In genomic region chr3:195438371-195438770, GRCh38 we compare ENCODE assay signal across 16 cellular contexts. TPM values are rescaled to one million over a fixed set of nuclear protein-coding genes. Genes with fewer than 3 reads are reported as not detected.
DNase-seq lines count a peak whose midpoint lies in the region; ATAC-seq, FAIRE-seq and TF ChIP-seq lines count a peak whose summit lies in the region.
"Had no signal": no experiment of that assay in that cellular context is flagged by ENCODE, and none has a peak within 500 bp of the region (broad histone marks: within the 10 kb centered on the region; RNA-seq: fewer than 3 reads in every experiment).

No MANE protein-coding gene starts in this region.

- H2AK5ac ChIP-seq in mesendoderm (ENCODE audit: low read length), result no peak overlapping the region

- TF ChIP-seq POLR2A in gastroesophageal sphincter (IDR thresholded peaks at IDR 0.05), result no peak

- H3K56ac ChIP-seq in mesendoderm (ENCODE audit: low read length), result no peak overlapping the region

- H3K27ac ChIP-seq in mesendoderm (ENCODE audit: low read depth, low read length) (no peak overlapping the region), gastroesophageal sphincter (no peak overlapping the region)
- H3K27ac ChIP-seq: C4-2B had no signal

- H3K9me3 ChIP-seq in gastroesophageal sphincter, result no peaks in the 10 kb centered on the region

- DNase-seq in NCI-H146 (lab: John Stamatoyannopoulos, UW) (peak; percentile 15), NCI-H146 treated with DMSO at 0.1 percent for 48 hours (lab: John Stamatoyannopoulos, UW; ENCODE audit: unreplicated experiment) (no peak), M059J (ENCODE audit: low read depth) (peak; percentile 29), bronchial epithelial cell (ENCODE audit: low read depth) (peak; percentile 78), mesendoderm (peak; percentile 6), SW480 (ENCODE audit: low spot score) (no peak), T-helper 1 cell (no peak)
- DNase-seq: COR-L47, DND-41, GF-D8, NCI-H1092, NCI-H187, NCI-H524, T-cell had no signal

- H3K4ac ChIP-seq in mesendoderm (ENCODE audit: low read depth, low read length), result no peak overlapping the region

- no peaks in the 10 kb centered on the region for H3K27me3 ChIP-seq in bronchial epithelial cell (ENCODE audit: control insufficient read depth, insufficient read depth, low read length)
- no peaks in the 10 kb centered on the region for H3K27me3 ChIP-seq in mesendoderm (ENCODE audit: insufficient read depth, low read length, poor library complexity)
- H3K27me3 ChIP-seq in gastroesophageal sphincter, result no peaks in the 10 kb centered on the region

- peaks cover 17% of the 10 kb centered on the region for H3K79me1 ChIP-seq in mesendoderm (ENCODE audit: low read length)

- WGBS in mesendoderm (ENCODE audit: extremely low coverage, insufficient coverage, low lambda C conversion rate), result no CpG with 5 or more reads among the region's 2 CpGs
- WGBS in gastroesophageal sphincter (ENCODE audit: low coverage in 1 of 2), 2 donors, result 83 to 95% methylated on average over 2 of the region's 2 CpGs

- no peak overlapping the region for H2BK120ac ChIP-seq in mesendoderm (ENCODE audit: low read depth, low read length)

- no peak overlapping the region for H3K4me3 ChIP-seq in bronchial epithelial cell (ENCODE audit: low read depth, low read length)
- no peak overlapping the region for H3K4me3 ChIP-seq in mesendoderm (ENCODE audit: low read length)
- no peak overlapping the region for H3K4me3 ChIP-seq in gastroesophageal sphincter

- no peak overlapping the region for H4K8ac ChIP-seq in mesendoderm (ENCODE audit: low read depth, low read length)

- no peak for ATAC-seq in gastroesophageal sphincter
- ATAC-seq: T-cell had no signal

- peaks cover 2% of the 10 kb centered on the region for H3K4me1 ChIP-seq in mesendoderm (ENCODE audit: control insufficient read depth, low read depth, low read length)
- peaks cover 0 to 35% (median 5%) of the 10 kb centered on the region in 3 donors for H3K4me1 ChIP-seq in gastroesophageal sphincter

- H3K36me3 ChIP-seq in bronchial epithelial cell (ENCODE audit: control insufficient read depth, insufficient read depth, low read length) (no peaks in the 10 kb centered on the region), mesendoderm (ENCODE audit: control insufficient read depth, insufficient read depth, low read length) (no peaks in the 10 kb centered on the region), gastroesophageal sphincter (no peaks in the 10 kb centered on the region)

- TF ChIP-seq CTCF in bronchial epithelial cell (IDR thresholded peaks at IDR 0.05; ENCODE audit: insufficient read depth, low read length, severe bottlenecking) (no peak), gastroesophageal sphincter (IDR thresholded peaks at IDR 0.05) (no peak)

- no peak for FAIRE-seq in bronchial epithelial cell (lab: Jason Lieb, UNC)

- no peak overlapping the region for H2BK15ac ChIP-seq in mesendoderm (replicated peaks; ENCODE audit: low read depth)

- peaks cover 29% of the 10 kb centered on the region for H3K79me2 ChIP-seq in mesendoderm (ENCODE audit: control insufficient read depth, insufficient read depth, low read length)

- H3K23ac ChIP-seq in mesendoderm (ENCODE audit: low read length), result no peak overlapping the region

- H2BK5ac ChIP-seq in mesendoderm (ENCODE audit: low read length), result no peak overlapping the region

- no peak overlapping the region for H3K18ac ChIP-seq in mesendoderm (ENCODE audit: low read length)

- H3K9ac ChIP-seq in mesendoderm (ENCODE audit: low read length), result no peak overlapping the region

- no peak overlapping the region for H4K5ac ChIP-seq in mesendoderm (ENCODE audit: low read length)

- no peak for TF ChIP-seq EP300 in gastroesophageal sphincter (IDR thresholded peaks at IDR 0.05)

- no peak overlapping the region for H3K4me2 ChIP-seq in mesendoderm (ENCODE audit: low read length)

RNA-seq across cellular contexts. Expression of gene ACAP2, which starts 4.4 kb away (rescaled TPM):
- total RNA-seq in M059J (2014; rRNA removed; shearing (Covaris generic)), result 25.5 and 35.3 TPM in 2 replicates
- total RNA-seq in bronchial epithelial cell, result 51.9 and 98.7 TPM in 2 replicates
- polyA plus RNA-seq in mesendoderm (2013, experiment 1 of 2), result 16.9 TPM
- 16.7 TPM for polyA plus RNA-seq in mesendoderm (2013, experiment 2 of 2)
- 10 to 100 TPM; 38.3 to 66.0 (median 49.2) TPM for total RNA-seq in gastroesophageal sphincter

Comparison
In these comparisons a context has a peak if more than half of its experiments do, and no peak if none do; other contexts are left out.
1. DNase-seq: peak in NCI-H146 (single experiment), M059J (single experiment), bronchial epithelial cell (single experiment) and mesendoderm (single experiment); none in NCI-H146 treated with DMSO at 0.1 percent for 48 hours (single experiment), SW480 (single experiment) and T-helper 1 cell (0 of 5).